1 cellular context compared by ENCODE assay signal in genomic region chr12:27014085-27014858, GRCh38.
TF ChIP-seq lines count a peak whose summit lies in the region.

TSS of gene TM7SF3 (minus strand) at chr12:27014384. CDS start at chr12:27014168, 216 bp downstream.

TF ChIP-seq in GM12878, 131 proteins besides CTCF, POLR2A, EP300 and RAD21 (continued from another document):
- TF ChIP-seq NKRF (conservative IDR thresholded peaks at IDR 0.05) (peak; percentile 86), CBX5 (IDR thresholded peaks at IDR 0.05; ENCODE audit: low read depth) (peak; percentile 86; the same call in 1 of the 2 replicates), ZBTB11 (CRISPR knock-in tag; IDR thresholded peaks at IDR 0.05) (no peak), WRNIP1 (IDR thresholded peaks at IDR 0.05; ENCODE audit: borderline replicate concordance, low read depth, low read length) (peak; percentile 76; the same call in 1 of the 2 replicates), ZNF217 (IDR thresholded peaks at IDR 0.05) (peak; percentile 86), CHD1 (IDR thresholded peaks at IDR 0.05; ENCODE audit: low read depth, low read length) (no peak), BHLHE40 (IDR thresholded peaks at IDR 0.05; ENCODE audit: borderline replicate concordance in 1 of 2, low read depth in 2 of 2, low read length in 1 of 2) (peak; percentile 73 to 93; a peak in 3 of 4 replicates), POLR2AphosphoS5 (IDR thresholded peaks at IDR 0.05; ENCODE audit: low read length) (peak; percentile 63; the same call in 1 of the 2 replicates), IRF5 (IDR thresholded peaks at IDR 0.05; ENCODE audit: borderline replicate concordance) (no peak), BRCA1 (IDR thresholded peaks at IDR 0.05; ENCODE audit: low read depth, low read length) (no peak), REST (IDR thresholded peaks at IDR 0.05; ENCODE audit: low read depth, low read length) (no peak), CEBPZ (IDR thresholded peaks at IDR 0.05; ENCODE audit: low read depth, low read length) (no peak), STAT1 (conservative IDR thresholded peaks at IDR 0.05) (peak; percentile 74; the same call in 1 of the 2 replicates), CREB1 (IDR thresholded peaks at IDR 0.05; ENCODE audit: low read depth) (peak; percentile 77), BMI1 (IDR thresholded peaks at IDR 0.05; ENCODE audit: borderline replicate concordance) (no peak), NFXL1 (IDR thresholded peaks at IDR 0.05; ENCODE audit: borderline replicate concordance) (no peak; the same call in 1 of the 2 replicates), BCLAF1 (IDR thresholded peaks at IDR 0.05) (no peak), NFIC (IDR thresholded peaks at IDR 0.05; ENCODE audit: low read depth, low read length) (peak; percentile 77), SMC3 (IDR thresholded peaks at IDR 0.05; ENCODE audit: borderline replicate concordance, low read length) (peak; percentile 70), E2F8 (IDR thresholded peaks at IDR 0.05; ENCODE audit: low read depth, partially characterized antibody) (no peak), EZH2 (IDR thresholded peaks at IDR 0.05; ENCODE audit: borderline replicate concordance, control insufficient read depth, low read depth, low read length) (no peak), ZNF384 (IDR thresholded peaks at IDR 0.05; ENCODE audit: borderline replicate concordance, low read depth, low read length) (no peak), NFYA (IDR thresholded peaks at IDR 0.05; ENCODE audit: borderline replicate concordance, low read depth, low read length) (no peak), MYB (IDR thresholded peaks at IDR 0.05; ENCODE audit: borderline replicate concordance, low read depth, low read length) (no peak), ATF2 (IDR thresholded peaks at IDR 0.05; ENCODE audit: low read length) (peak; percentile 66; the same call in 1 of the 2 replicates), PAX8 (IDR thresholded peaks at IDR 0.05) (no peak), ZNF274 (IDR thresholded peaks at IDR 0.05; ENCODE audit: insufficient read depth, insufficient read length) (no peak), MYC (IDR thresholded peaks at IDR 0.05; ENCODE audit: insufficient read depth, insufficient read length, insufficient replicate concordance, low read length, severe bottlenecking) (no peak), BACH1 (IDR thresholded peaks at IDR 0.05; ENCODE audit: borderline replicate concordance) (peak; percentile 76), CHD4 (IDR thresholded peaks at IDR 0.05) (no peak), KAT2A (conservative IDR thresholded peaks at IDR 0.05; ENCODE audit: control insufficient read depth, low read depth, low read length) (no peak), IKZF1 (conservative IDR thresholded peaks at IDR 0.05) (peak; percentile 94), MEF2A (IDR thresholded peaks at IDR 0.05; ENCODE audit: insufficient read depth, low read depth, low read length) (peak; percentile 57; the same call in 1 of the 2 replicates), IKZF2 (IDR thresholded peaks at IDR 0.05) (peak; percentile 34 to 67)
